ENCODE assay signal across 1 cellular context in the genomic region with DNA sequence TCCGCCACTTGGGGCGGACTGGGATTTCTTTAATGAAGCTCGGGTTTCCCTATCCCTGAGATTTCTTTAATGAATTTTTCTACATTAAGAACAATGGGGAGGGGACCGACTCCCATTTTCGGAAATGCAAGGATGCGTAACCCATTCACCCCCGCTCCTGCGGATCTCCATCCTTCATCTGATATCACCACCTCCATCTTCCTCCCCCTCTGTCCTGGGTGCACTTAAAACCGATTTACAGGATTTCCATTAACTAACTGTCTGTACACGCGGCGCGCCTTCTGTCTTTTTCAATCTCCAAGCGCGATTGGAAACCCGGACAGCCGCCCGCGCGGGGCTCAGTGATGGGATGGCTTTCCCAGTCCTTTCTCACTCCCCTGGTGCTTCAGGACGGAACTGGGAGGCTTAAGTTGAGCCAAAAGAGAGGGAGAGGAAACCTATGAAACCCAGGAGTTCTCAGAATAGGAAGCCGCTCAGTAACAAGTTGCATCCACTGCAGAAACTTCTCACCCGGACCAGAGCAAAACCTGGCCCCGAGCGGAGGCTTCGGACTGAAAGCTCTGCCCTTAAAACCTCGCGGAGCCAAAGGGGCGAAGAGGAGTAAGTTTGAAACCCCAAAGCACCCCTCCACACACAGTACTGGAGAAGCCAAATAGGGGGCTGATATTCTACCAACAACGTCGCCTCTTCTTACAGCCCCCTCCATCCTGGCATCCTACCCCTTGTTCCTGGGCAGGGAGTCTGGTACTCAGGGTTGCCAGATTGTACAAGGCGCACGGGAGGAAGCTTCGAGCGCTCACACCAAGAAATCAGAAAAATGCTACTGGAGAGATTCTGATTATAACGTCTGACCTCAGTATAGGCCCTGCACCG.
TF ChIP-seq lines count a peak whose summit lies in the region.

No MANE protein-coding gene starts in this region.

TF ChIP-seq in IMR-90, 13 proteins besides CTCF, POLR2A, EP300 and RAD21:
- TF ChIP-seq NFE2L2 (IDR thresholded peaks at IDR 0.05; ENCODE audit: low read depth, low read length), result no peak
- TF ChIP-seq USF2 (IDR thresholded peaks at IDR 0.05; ENCODE audit: low read depth, low read length), result no peak
- no peak for TF ChIP-seq RCOR1 (IDR thresholded peaks at IDR 0.05; ENCODE audit: insufficient replicate concordance, low read length)
- no peak for TF ChIP-seq MAZ (IDR thresholded peaks at IDR 0.05; ENCODE audit: borderline replicate concordance, low read depth, low read length)
- TF ChIP-seq CHD1 (IDR thresholded peaks at IDR 0.05; ENCODE audit: low read depth, low read length), result no peak
- TF ChIP-seq BHLHE40 (IDR thresholded peaks at IDR 0.05; ENCODE audit: low read depth, low read length), result no peak
